8 cellular contexts compared by ENCODE assay signal in genomic region chr14:77707355-77707723, GRCh38. TPM values are rescaled to one million over a fixed set of nuclear protein-coding genes. Genes with fewer than 3 reads are reported as not detected.
DNase-seq lines count a peak whose midpoint lies in the region; ATAC-seq and TF ChIP-seq lines count a peak whose summit lies in the region.

No MANE protein-coding gene starts in this region.

- ATAC-seq in HG02884 (IDR thresholded peaks at IDR 0.05; ENCODE audit: unreplicated experiment), result peak; percentile 16
- peak; percentile 33 to 56 for ATAC-seq in right cardiac atrium
- peak; percentile 41 to 79 (median 56) for ATAC-seq in psoas muscle

- under 1% methylated on average over 14 of the region's 14 CpGs for WGBS in right cardiac atrium
- WGBS in psoas muscle, 3 donors, result 0% methylated on average over 14 of the region's 14 CpGs

- peak overlapping the region; percentile 84 for H3K27ac ChIP-seq in C4-2B
- H3K27ac ChIP-seq in right cardiac atrium (ENCODE audit: low read length), result peak overlapping the region; percentile 89
- peak overlapping the region; percentile 74 for H3K27ac ChIP-seq in psoas muscle

- in situ Hi-C loops in GM13977 (cut with MboI; ENCODE audit: low pct_unique_long_range_greater_than_20kb, low sequenced_read_pairs, unreplicated experiment), result no loop called here

- H3K9me3 ChIP-seq in right cardiac atrium (ENCODE audit: control insufficient read depth, low read length) (no peaks in the 10 kb centered on the region), psoas muscle (no peaks in the 10 kb centered on the region)

- peak; percentile 34 for DNase-seq in GM13977 (ENCODE audit: low spot score)
- peak; percentile 82 for DNase-seq in NCI-H2107 treated with DMSO at 0.1 percent for 48 hours (lab: John Stamatoyannopoulos, UW; ENCODE audit: unreplicated experiment)
- peak in 34 of 58 donors; percentile 6 to 67 (median 38) for DNase-seq in anterior cingulate cortex (lab: John Stamatoyannopoulos, UW)
- no peak for DNase-seq in right cardiac atrium
- no peak for DNase-seq in psoas muscle
- no peak for DNase-seq in stimulated activated naive CD4-positive, alpha-beta T cell treated with Interleukin-2 at 50 U/mL for 16 hours (lab: John Stamatoyannopoulos, UW)

- H3K4me3 ChIP-seq in right cardiac atrium (ENCODE audit: low read length) (peak overlapping the region; percentile 100), psoas muscle (peak overlapping the region; percentile 98)

- H3K36me3 ChIP-seq in psoas muscle (ENCODE audit: insufficient read depth in 1 of 2, low read depth in 1 of 2), result peaks cover 7 to 53% of the 10 kb centered on the region in 2 donors

- H3K4me1 ChIP-seq in right cardiac atrium (ENCODE audit: control insufficient read depth, insufficient read depth, low read length) (peaks cover 3% of the 10 kb centered on the region), psoas muscle (peaks cover 25% of the 10 kb centered on the region)

- H3K27me3 ChIP-seq in right cardiac atrium (ENCODE audit: control insufficient read depth, insufficient read depth) (no peaks in the 10 kb centered on the region), psoas muscle (ENCODE audit: insufficient read depth in 3 of 3, low read length in 2 of 3) (no peaks in the 10 kb centered on the region)

- TF ChIP-seq CTCF in C4-2B (conservative IDR thresholded peaks at IDR 0.05), result peak; percentile 77
- peak; percentile 21 for TF ChIP-seq CTCF in GM13977 (IDR thresholded peaks at IDR 0.05; ENCODE audit: extremely low read depth, insufficient read depth, missing control alignments)
- TF ChIP-seq CTCF in psoas muscle (IDR thresholded peaks at IDR 0.05), result peak; percentile 26

- intact Hi-C loops in right cardiac atrium (cut with DNase I), result no loop called here
- intact Hi-C loops in psoas muscle (cut with DNase I), result loop anchor here (5.0 kb wide), 3 partner anchors 50 to 250 kb away; partner anchors contain the start of genes AHSA1 (in 2 of the 2) and VIPAS39 (in 2 of the 2)

RNA-seq across cellular contexts. Expression of gene ALKBH1, which starts 0.5 kb away (rescaled TPM):
- total RNA-seq in right cardiac atrium (10 to 100 TPM in 2 of 4 donors, 1 to 10 TPM in 2; 7.2 to 10.5 (median 9.9) TPM), psoas muscle (10 to 100 TPM in 2 of 4 donors, 1 to 10 TPM in 2; 7.7 to 14.9 (median 10.4) TPM)
- polyA plus RNA-seq in right cardiac atrium (8.3 TPM), psoas muscle (10 to 100 TPM in 1 of 3 donors, 1 to 10 TPM in 2; 8.7 to 17.6 (median 9.8) TPM)

RNA-seq across cellular contexts. Expression of gene SLIRP, which starts 0.6 kb away (rescaled TPM):
- total RNA-seq in right cardiac atrium, result 100 to 1,000 TPM; 152 to 167 (median 154) TPM
- 610 TPM for polyA plus RNA-seq in right cardiac atrium
- 100 to 1,000 TPM; 129 to 185 (median 143) TPM for total RNA-seq in psoas muscle
- polyA plus RNA-seq in psoas muscle, result 100 to 1,000 TPM; 457 to 578 (median 486) TPM

RNA-seq across cellular contexts. Expression of gene SNW1, which starts 53.6 kb away (rescaled TPM):
- total RNA-seq in right cardiac atrium, result 10 to 100 TPM; 45.9 to 67.1 (median 56.0) TPM
- polyA plus RNA-seq in right cardiac atrium, result 38.2 TPM
- total RNA-seq in psoas muscle, result 10 to 100 TPM; 50.4 to 95.0 (median 66.4) TPM
- 10 to 100 TPM; 49.2 to 83.7 (median 60.3) TPM for polyA plus RNA-seq in psoas muscle

Comparison
In these comparisons a context has a peak if more than half of its experiments do, and no peak if none do; other contexts are left out.
1. CTCF ChIP-seq: peak in every context shown above with its lines; median percentile 77 in C4-2B; 26 in psoas muscle; 21 in GM13977.
2. DNase-seq: peak in GM13977 (single experiment), NCI-H2107 treated with DMSO at 0.1 percent for 48 hours (single experiment) and anterior cingulate cortex (34 of 58); none in right cardiac atrium (0 of 3), psoas muscle (0 of 2) and stimulated activated naive CD4-positive, alpha-beta T cell treated with Interleukin-2 at 50 U/mL for 16 hours (single experiment).
3. intact Hi-C loops: an anchor here in psoas muscle (5.0 kb wide); none called in right cardiac atrium.
4. Peak in every context shown above with its lines, with median percentiles within 50 percentile points of each other: H3K27ac ChIP-seq and ATAC-seq.